ENCODE assay signal across 35 cellular contexts in the genomic region with DNA sequence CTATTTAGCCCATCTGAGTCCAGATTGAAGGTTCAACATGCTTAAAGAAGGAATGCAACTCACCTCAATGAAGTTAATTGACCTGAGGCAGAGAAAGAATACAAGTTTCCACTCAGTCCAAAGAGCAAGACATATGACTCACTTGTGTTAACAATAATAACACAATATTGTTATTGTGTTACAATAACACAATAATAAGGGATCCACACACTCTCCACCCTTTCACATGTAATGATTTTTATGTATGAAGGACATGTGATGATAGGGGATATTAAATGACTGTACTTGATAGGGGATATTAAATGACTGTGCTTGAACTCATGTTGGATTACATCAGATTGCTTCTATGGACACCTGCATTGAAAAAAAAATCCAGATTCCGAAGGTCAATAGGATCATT. TPM values are rescaled to one million over a fixed set of nuclear protein-coding genes. Genes with fewer than 3 reads are reported as not detected.
"Had no signal": no experiment of that assay in that cellular context is flagged by ENCODE, and none has a peak within 500 bp of the region (broad histone marks: within the 10 kb centered on the region; RNA-seq: fewer than 3 reads in every experiment).

No MANE protein-coding gene starts in this region.

- H3K27ac ChIP-seq: KMS-11 had no signal

- H3K27me3 ChIP-seq: MG63 had no signal

- H3K36me3 ChIP-seq: MG63 had no signal

- DNase-seq: Karpas-422, Kasumi-1, KBM-7, KG1, MG63, MM.1S, MV-4-11, NCI-H1048, NCI-H1092, NCI-H1092 treated with DMSO at 0.1 percent for 48 hours, NCI-H1105, NCI-H1105 treated with DMSO at 0.1 percent for 48 hours, NCI-H1417, NCI-H1417 treated with DMSO at 0.1 percent for 48 hours, NCI-H1436, NCI-H1436 treated with DMSO at 0.1 percent for 48 hours, NCI-H146, NCI-H1694, NCI-H1694 treated with DMSO at 0.1 percent for 48 hours, NCI-H187, NCI-H187 treated with DMSO at 0.1 percent for 48 hours, NCI-H1930, NCI-H2029, NCI-H2029 treated with DMSO at 0.1 percent for 48 hours, NCI-H2081, NCI-H2081 treated with DMSO at 0.1 percent for 48 hours, NCI-H2107, NCI-H2171, NCI-H2171 treated with DMSO at 0.1 percent for 48 hours, NCI-H2227 treated with DMSO at 0.1 percent for 48 hours, NCI-H345, NCI-H446, NCI-H446 treated with DMSO at 0.1 percent for 48 hours had no signal

- H3K9me3 ChIP-seq: MG63 had no signal

- H3K4me3 ChIP-seq: MG63 had no signal

RNA-seq across cellular contexts. Expression of gene ABCB1, which starts 3.6 kb away (rescaled TPM):
- total RNA-seq: MCF 10A had no signal
